Comparison of ENCODE assay signal across 25 cellular contexts in genomic region chr11:97854357-97854756, GRCh38.
"Had no signal": no experiment of that assay in that cellular context is flagged by ENCODE, and none has a peak within 500 bp of the region (broad histone marks: within the 10 kb centered on the region; RNA-seq: fewer than 3 reads in every experiment).

No MANE protein-coding gene starts in this region.

- FAIRE-seq: endometrium, islet of Langerhans, keratinocyte had no signal

- H3K4me1 ChIP-seq: colonic mucosa, esophagus squamous epithelium, gastrocnemius medialis, heart right ventricle, left lung, lower lobe of right lung had no signal

- H3K27me3 ChIP-seq: colonic mucosa, esophagus squamous epithelium, gastrocnemius medialis, heart right ventricle, left lung had no signal

- H3K27ac ChIP-seq: colonic mucosa, epithelial cell of prostate, esophagus squamous epithelium, gastrocnemius medialis, heart right ventricle, left lung, lower lobe of right lung had no signal

- ATAC-seq: effector memory CD8-positive, alpha-beta T cell; esophagus mucosa; gastrocnemius medialis; heart right ventricle; left cardiac atrium; left lung; left ventricle myocardium superior; lower lobe of right lung; naive thymus-derived CD4-positive, alpha-beta T cell had no signal

- H3K36me3 ChIP-seq: colonic mucosa, esophagus squamous epithelium, gastrocnemius medialis, heart right ventricle, left lung, lower lobe of right lung had no signal

- H3K9me3 ChIP-seq: colonic mucosa, esophagus squamous epithelium, gastrocnemius medialis, heart right ventricle, left lung, lower lobe of right lung had no signal

- DNase-seq: colonic mucosa; cortex of kidney; effector CD8-positive, alpha-beta T cell; effector memory CD8-positive, alpha-beta T cell; erythroblast; esophagus squamous epithelium; foreskin fibroblast; foreskin melanocyte; gastrocnemius medialis; glutamatergic neuron; head of caudate nucleus; heart right ventricle; hippocampal formation; left cardiac atrium; left ventricle myocardium superior; lower lobe of right lung; mesenchymal stem cell; midbrain; naive thymus-derived CD4-positive, alpha-beta T cell had no signal

- H3K4me3 ChIP-seq: colonic mucosa, esophagus squamous epithelium, gastrocnemius medialis, heart right ventricle, left lung, lower lobe of right lung had no signal
